Comparison of ENCODE assay signal across 8 cellular contexts in genomic region chr5:86880785-86881492, GRCh38.
A peak's percentile ranks its signal among the peaks of the same experiment; 100 is the strongest.
DNase-seq lines count a peak whose midpoint lies in the region; ATAC-seq and TF ChIP-seq lines count a peak whose summit lies in the region.

No MANE protein-coding gene starts in this region.

- TF ChIP-seq CTCF in foreskin fibroblast (IDR thresholded peaks at IDR 0.05; ENCODE audit: low read depth, low read length) = peak; percentile 97

- peak; percentile 18 for DNase-seq in DMS153 treated with DMSO at 0.1 percent for 48 hours (lab: John Stamatoyannopoulos, UW; ENCODE audit: unreplicated experiment)
- peak; percentile 84 for DNase-seq in NCI-H748 (lab: John Stamatoyannopoulos, UW; ENCODE audit: unreplicated experiment)
- DNase-seq in activated CD8-positive, alpha-beta memory T cell treated with anti-CD3 and anti-CD28 coated beads, Interleukin-2, amount 50 U/mL, for 24 hours (ENCODE audit: extremely low read depth) = peak; percentile 7
- peak; percentile 67 to 80 for DNase-seq in foreskin fibroblast
- DNase-seq in nucleus accumbens (lab: John Stamatoyannopoulos, UW) = peak in 41 of 56 donors; percentile 1 to 68 (median 28)
- DNase-seq in NK-92 treated with Interleukin-12 subunit alpha and Interleukin-12 subunit beta, amount 100 ng/mL, for 24 hours (lab: John Stamatoyannopoulos, UW) = no peak

- no peak overlapping the region for H3K4me3 ChIP-seq in foreskin fibroblast (ENCODE audit: low read depth in 1 of 2, low read length in 2 of 2)

- peak; percentile 97 for ATAC-seq in GM19467 (IDR thresholded peaks at IDR 0.05; ENCODE audit: unreplicated experiment)
- peak; percentile 86 for ATAC-seq in HG03460 (IDR thresholded peaks at IDR 0.05; ENCODE audit: unreplicated experiment)
